9 cellular contexts compared by ENCODE assay signal in the genomic region with DNA sequence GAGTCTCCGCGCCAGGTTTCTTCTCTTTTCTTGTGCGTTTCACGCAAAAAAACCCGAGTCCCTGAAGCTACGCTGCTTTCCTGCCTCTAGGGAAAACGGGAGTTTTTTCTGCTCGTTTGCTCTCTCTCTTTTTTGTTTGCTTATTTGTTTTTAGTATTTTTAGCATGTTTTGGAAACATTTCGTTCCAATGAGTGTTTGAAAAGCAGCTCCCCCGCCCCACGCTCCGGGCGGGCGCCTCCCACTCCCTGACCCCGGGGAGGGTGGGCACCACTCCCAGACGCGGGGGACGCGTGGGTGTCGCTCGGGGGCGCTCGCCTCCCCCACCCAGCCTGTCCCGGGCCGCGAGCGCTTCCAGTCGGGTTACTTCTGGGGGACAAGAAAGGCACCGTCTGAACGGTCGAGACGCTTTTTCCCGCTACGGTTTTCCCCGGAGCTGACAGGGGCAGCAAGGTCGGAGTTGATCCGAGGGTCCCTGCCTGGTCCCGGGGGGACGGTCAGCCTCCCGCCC. TPM values are rescaled to one million over a fixed set of nuclear protein-coding genes. Genes with fewer than 3 reads are reported as not detected.
A peak's percentile ranks its signal among the peaks of the same experiment; 100 is the strongest.
DNase-seq lines count a peak whose midpoint lies in the region; ATAC-seq, FAIRE-seq and TF ChIP-seq lines count a peak whose summit lies in the region.
"Had no signal": no experiment of that assay in that cellular context is flagged by ENCODE, and none has a peak within 500 bp of the region (broad histone marks: within the 10 kb centered on the region; RNA-seq: fewer than 3 reads in every experiment).

No MANE protein-coding gene starts in this region.

- no peak overlapping the region for H3K27ac ChIP-seq in HCT116 (ENCODE audit: low read depth, low read length)
- no peak overlapping the region for H3K27ac ChIP-seq in pancreas
- H3K27ac ChIP-seq: VCaP had no signal

- ATAC-seq in HCT116 (peak; percentile 57), activated B cell treated with CpG ODN at 0.5 μM for 24 hours (ENCODE audit: low read depth) (no peak), Right ventricle myocardium superior (ENCODE audit: poor library complexity) (peak; percentile 71), pancreas (peak; percentile 23 to 53 (median 40)), GM19452 (IDR thresholded peaks at IDR 0.05; ENCODE audit: unreplicated experiment) (no peak)

- H4K20me1 ChIP-seq in HCT116 (ENCODE audit: insufficient read depth), result no peaks in the 10 kb centered on the region

- DNase-seq in HCT116 (ENCODE audit: low read depth, low spot score) (no peak), activated B cell treated with CpG ODN at 0.5 μM for 24 hours (no peak), Right ventricle myocardium superior (peak; percentile 77), pancreas (peak in 1 of 6 donors; percentile 32), SW480 (ENCODE audit: low spot score) (no peak), NCI-H1436 (lab: John Stamatoyannopoulos, UW) (no peak), GDM1 (lab: John Stamatoyannopoulos, UW) (no peak)

- peak overlapping the region; percentile 45 for H3K4me3 Mint-ChIP-seq in activated B cell treated with CpG ODN at 0.5 μM for 24 hours

- H2AFZ ChIP-seq in HCT116 (ENCODE audit: low read depth, low read length, poor library complexity, severe bottlenecking), result peak overlapping the region; percentile 75

- BruUV-seq in HCT116 (replicated peaks; lab: Mats Ljungman, UMichigan), result no TSS peak

- H3K79me2 ChIP-seq in HCT116 (ENCODE audit: insufficient read depth, low read length), result no peaks in the 10 kb centered on the region

- H3K27ac Mint-ChIP-seq in activated B cell treated with CpG ODN at 0.5 μM for 24 hours, result no peak overlapping the region

- no peaks in the 10 kb centered on the region for H3K9me3 Mint-ChIP-seq in activated B cell treated with CpG ODN at 0.5 μM for 24 hours

- peak overlapping the region; percentile 51 to 71 for H3K4me3 ChIP-seq in HCT116 (replicated peaks in 1 of 2; ENCODE audit: low read depth in 1 of 2, low read length in 2 of 2)
- peak overlapping the region; percentile 22 to 61 (median 52) for H3K4me3 ChIP-seq in pancreas

- H3K36me3 ChIP-seq in HCT116 (ENCODE audit: control insufficient read depth in 1 of 2, insufficient read depth in 2 of 2, low read length in 2 of 2), result no peaks in the 10 kb centered on the region
- H3K36me3 ChIP-seq in pancreas, result no peaks in the 10 kb centered on the region

- H3K27me3 ChIP-seq in HCT116 (ENCODE audit: insufficient read depth, low read length) (no peaks in the 10 kb centered on the region), pancreas (peaks cover 0 to 15% (median 5%) of the 10 kb centered on the region in 4 donors)

- WGBS in pancreas, 2 donors, result 2 to 4% methylated on average over 40 of the region's 40 CpGs

- POLR2A ChIA-PET in HCT116 (lab: Charles Lee) (no interaction called here), activated B cell treated with CpG ODN at 0.5 μM for 24 hours (lab: Charles Lee) (no interaction called here)

- H3K4me1 Mint-ChIP-seq in activated B cell treated with CpG ODN at 0.5 μM for 24 hours, result peaks cover 8% of the 10 kb centered on the region

- FAIRE-seq in pancreas (lab: Jason Lieb, UNC), result no peak

- peak overlapping the region; percentile 100 for H3K4me2 ChIP-seq in HCT116 (ENCODE audit: low read length)

- RAD21 ChIA-PET in HCT116 (lab: Charles Lee; ENCODE audit: low non-redundant PET in 1 of 2, low total read pairs in 2 of 2, uncharacterized antibody in 2 of 2, unreplicated experiment in 2 of 2), result no interaction called here

- H3K9me2 ChIP-seq in HCT116 (ENCODE audit: insufficient read depth), result no peaks in the 10 kb centered on the region

- TF ChIP-seq POLR2A in HCT116 (IDR thresholded peaks at IDR 0.05; ENCODE audit: borderline replicate concordance, extremely low read depth, insufficient read depth, insufficient read length), result no peak

- H3K9me3 ChIP-seq in HCT116 (ENCODE audit: control insufficient read depth in 1 of 2, insufficient read depth in 1 of 2, low read depth in 1 of 2, low read length in 2 of 2) (no peaks in the 10 kb centered on the region), pancreas (no peaks in the 10 kb centered on the region)

- TF ChIP-seq RAD21 in HCT116 (IDR thresholded peaks at IDR 0.05; ENCODE audit: low read depth), result no peak

- CTCF ChIA-PET in HCT116 (lab: Charles Lee), result interaction anchor here (0.8 to 1.1 kb wide), 3 partner anchors 9 to 28 kb away, joined by 3 to 4 read pairs (median 4); no protein-coding TSS in a partner anchor
- CTCF ChIA-PET in activated B cell treated with CpG ODN at 0.5 μM for 24 hours (lab: Charles Lee), result interaction anchor here (1.0 kb wide), 1 partner anchor 22 kb away, joined by 4 read pairs; no protein-coding TSS in a partner anchor

- no peaks in the 10 kb centered on the region for H3K36me3 Mint-ChIP-seq in activated B cell treated with CpG ODN at 0.5 μM for 24 hours (ENCODE audit: low read depth)

- H3K27me3 Mint-ChIP-seq in activated B cell treated with CpG ODN at 0.5 μM for 24 hours, result peaks cover 38% of the 10 kb centered on the region

- intact Hi-C loops in HCT116 (cut with micrococcal nuclease), result no loop called here
- intact Hi-C loops in activated B cell treated with CpG ODN at 0.5 μM for 24 hours (cut with micrococcal nuclease), result no loop called here
- intact Hi-C loops in Right ventricle myocardium superior (cut with DNase I), result no loop called here
- intact Hi-C loops in pancreas (cut with DNase I), result no loop called here

- TF ChIP-seq CTCF in HCT116 (IDR thresholded peaks at IDR 0.05 in 2 of 3, conservative IDR thresholded peaks at IDR 0.05 in 1 of 3; ENCODE audit: borderline replicate concordance in 1 of 3, insufficient read depth in 1 of 3, low read depth in 2 of 3, low read length in 2 of 3) (0 out of 6 replicates have a peak, but pooled peaks of 1 of the 3 experiments have one; percentile 5), activated B cell treated with CpG ODN at 0.5 μM for 24 hours (IDR thresholded peaks at IDR 0.05) (no peak), pancreas (IDR thresholded peaks at IDR 0.05) (no peak)

- peak overlapping the region; percentile 44 for H3K9ac ChIP-seq in HCT116 (ENCODE audit: low read length)

- H3K4me1 ChIP-seq in HCT116 (ENCODE audit: control insufficient read depth in 1 of 2, insufficient read depth in 2 of 2, low read length in 2 of 2), result peaks cover 0 to 15% of the 10 kb centered on the region in 2 experiments; a peak in 3 of 4 replicates
- peaks cover 0 to 4% (median 0%) of the 10 kb centered on the region in 3 donors for H3K4me1 ChIP-seq in pancreas

TF ChIP-seq in HCT116, 20 proteins besides CTCF, POLR2A, EP300 and RAD21:
- TF ChIP-seq SP1 (IDR thresholded peaks at IDR 0.05; ENCODE audit: low read depth), result no peak
- peak; percentile 69 for TF ChIP-seq EGR1 (IDR thresholded peaks at IDR 0.05; ENCODE audit: low read depth)
- TF ChIP-seq ZNF274 (IDR thresholded peaks at IDR 0.05; ENCODE audit: low read depth, low read length), result no peak
- no peak for TF ChIP-seq TCF7L2 (IDR thresholded peaks at IDR 0.05; ENCODE audit: borderline replicate concordance, extremely low read depth, insufficient read depth, insufficient read length)

RNA-seq across cellular contexts. Expression of a gene that starts 0.4 kb away (rescaled TPM):
- total RNA-seq in HCT116 (2021; ENCODE audit: unreplicated experiment), result 0.52 TPM
- 0.27 and 0.70 TPM in 2 replicates for polyA plus RNA-seq in HCT116 (2012)
- not detected in 2 replicates for total RNA-seq in activated B cell treated with CpG ODN at 0.5 μM for 24 hours
- 24.3 TPM for total RNA-seq in Right ventricle myocardium superior
- total RNA-seq in pancreas, result 1 to 10 TPM in 3 of 6 donors, under 1 TPM in 3; 0.31 to 1.7 (median 1.1) TPM
- 1 to 10 TPM; 3.8 to 4.8 TPM for polyA plus RNA-seq in pancreas

Comparison
In these comparisons a context has a peak if more than half of its experiments do, and no peak if none do; other contexts are left out.
1. ATAC-seq: peak in HCT116 (single experiment), Right ventricle myocardium superior (single experiment) and pancreas (4 of 4); none in activated B cell treated with CpG ODN at 0.5 μM for 24 hours (single experiment) and GM19452 (single experiment).